In genomic region chr19:58561373-58562125, GRCh38 we compare ENCODE assay signal across 11 cellular contexts. TPM values are rescaled to one million over a fixed set of nuclear protein-coding genes. Genes with fewer than 3 reads are reported as not detected.
A peak's percentile ranks its signal among the peaks of the same experiment; 100 is the strongest.
DNase-seq lines count a peak whose midpoint lies in the region; ATAC-seq and TF ChIP-seq lines count a peak whose summit lies in the region.
"Had no signal": no experiment of that assay in that cellular context is flagged by ENCODE, and none has a peak within 500 bp of the region (broad histone marks: within the 10 kb centered on the region; RNA-seq: fewer than 3 reads in every experiment).

No MANE protein-coding gene starts in this region.

- intact Hi-C loops in dorsolateral prefrontal cortex (cut with DNase I): no loop called here

- peaks cover 0 to 24% (median 0%) of the 10 kb centered on the region in 11 experiments; a peak in 8 of 22 replicates for H3K27me3 ChIP-seq in BLaER1 treated with 17β-estradiol and CSF1 and Interleukin-3, amounts not matched to agents 10 nM and 100 nM
- H3K27me3 ChIP-seq in dorsolateral prefrontal cortex: no peaks in the 10 kb centered on the region
- H3K27me3 ChIP-seq: right atrium auricular region had no signal

- H3K9me3 Mint-ChIP-seq in nephron progenitor cell: no peaks in the 10 kb centered on the region

- H3K9ac ChIP-seq in BLaER1 treated with 17β-estradiol and CSF1 and Interleukin-3, amounts not matched to agents 10 nM and 100 nM: peak overlapping the region in 6 of 11 experiments; percentile 35 to 75 (median 66); a peak in 9 of 22 replicates

- H4K20me1 ChIP-seq in BLaER1 treated with 17β-estradiol and CSF1 and Interleukin-3, amounts not matched to agents 10 nM and 100 nM: peaks cover 0 to 20% (median 12%) of the 10 kb centered on the region in 11 experiments; a peak in 12 of 22 replicates

- peak overlapping the region; percentile 25 for H3K4me3 Mint-ChIP-seq in nephron progenitor cell

- H3K27ac Mint-ChIP-seq in nephron progenitor cell: peak overlapping the region; percentile 87

- no peak for TF ChIP-seq CTCF in LNCaP clone FGC (IDR thresholded peaks at IDR 0.05; ENCODE audit: control insufficient read depth, extremely low read depth, insufficient read depth)
- no peak for TF ChIP-seq CTCF in dorsolateral prefrontal cortex (IDR thresholded peaks at IDR 0.05 in 54 of 56, conservative IDR thresholded peaks at IDR 0.05 in 2 of 56; ENCODE audit: low read depth in 1 of 56, partially characterized antibody in 56 of 56)
- no peak for TF ChIP-seq CTCF in nephron progenitor cell (IDR thresholded peaks at IDR 0.05)

- no peaks in the 10 kb centered on the region for H3K9me3 ChIP-seq in BLaER1 treated with 17β-estradiol and CSF1 and Interleukin-3, amounts not matched to agents 10 nM and 100 nM (replicated peaks in 1 of 11)
- H3K9me3 ChIP-seq: right atrium auricular region had no signal

- peaks cover 59 to 71% (median 64%) of the 10 kb centered on the region in 10 experiments for H3K4me1 ChIP-seq in BLaER1 treated with 17β-estradiol and CSF1 and Interleukin-3, amounts not matched to agents 10 nM and 100 nM

- peak overlapping the region; percentile 89 to 100 (median 98) for H3K4me2 ChIP-seq in BLaER1 treated with 17β-estradiol and CSF1 and Interleukin-3, amounts not matched to agents 10 nM and 100 nM

- H3K36me3 Mint-ChIP-seq in nephron progenitor cell (ENCODE audit: low read depth): peaks cover 17% of the 10 kb centered on the region

- H3K27ac ChIP-seq in BLaER1 treated with 17β-estradiol and CSF1 and Interleukin-3, amounts not matched to agents 10 nM and 100 nM: peak overlapping the region in 6 of 11 experiments; percentile 38 to 99 (median 98); a peak in 9 of 22 replicates
- peak overlapping the region in 54 of 59 donors; percentile 3 to 96 (median 81) for H3K27ac ChIP-seq in dorsolateral prefrontal cortex

- peaks cover 50% of the 10 kb centered on the region for H3K4me1 Mint-ChIP-seq in nephron progenitor cell

- DNase-seq in LNCaP clone FGC (ENCODE audit: low read depth) (no peak), dorsolateral prefrontal cortex (peak in 1 of 10 donors; percentile 44), nephron progenitor cell (no peak), NCI-H1092 treated with DMSO at 0.1 percent for 48 hours (lab: John Stamatoyannopoulos, UW) (no peak), NCI-H446 treated with DMSO at 0.1 percent for 48 hours (lab: John Stamatoyannopoulos, UW) (no peak), dermis blood vessel endothelial cell (no peak)
- DNase-seq: activated CD4-positive, alpha-beta T cell treated with anti-CD3 and anti-CD28 coated beads, Interleukin-2, amount 50 U/mL, for 1 hour; DMS53 had no signal

- H3K36me3 ChIP-seq in BLaER1 treated with 17β-estradiol and CSF1 and Interleukin-3, amounts not matched to agents 10 nM and 100 nM: peaks cover 6 to 14% (median 10%) of the 10 kb centered on the region in 11 experiments

- no peak for ATAC-seq in HG03108 (IDR thresholded peaks at IDR 0.05; ENCODE audit: unreplicated experiment)

- peak overlapping the region in 4 of 10 experiments; percentile 44 to 58 (median 54); a peak in 3 of 20 replicates for H3K4me3 ChIP-seq in BLaER1 treated with 17β-estradiol and CSF1 and Interleukin-3, amounts not matched to agents 10 nM and 100 nM
- H3K4me3 ChIP-seq in LNCaP clone FGC (ENCODE audit: low read depth, low read length): peak overlapping the region; percentile 52
- H3K4me3 ChIP-seq in dorsolateral prefrontal cortex: peak overlapping the region in 57 of 59 donors; percentile 15 to 69 (median 55)

- peaks cover 5% of the 10 kb centered on the region for H3K27me3 Mint-ChIP-seq in nephron progenitor cell (ENCODE audit: low read depth, poor library complexity)

RNA-seq across cellular contexts. Expression of gene UBE2M, which starts 3.1 kb away (rescaled TPM):
- 100 to 1,000 TPM in 116 of 120 experiments, 10 to 100 TPM in 4; 77.3 to 195 (median 134) TPM for total RNA-seq in dorsolateral prefrontal cortex
- total RNA-seq in dermis blood vessel endothelial cell: 58.9 and 67.6 TPM in 2 replicates

RNA-seq across cellular contexts. Expression of gene CHMP2A, which starts 6.6 kb away (rescaled TPM):
- total RNA-seq in dorsolateral prefrontal cortex (100 to 1,000 TPM in 58 of 120 experiments, 10 to 100 TPM in 62; 72.8 to 126 (median 99.8) TPM), dermis blood vessel endothelial cell (84.6 and 107 TPM in 2 replicates)

RNA-seq across cellular contexts. Expression of gene MZF1, which starts 11.6 kb away (rescaled TPM):
- total RNA-seq in dorsolateral prefrontal cortex (10 to 100 TPM; 26.3 to 56.0 (median 39.2) TPM), dermis blood vessel endothelial cell (14.5 and 15.8 TPM in 2 replicates)

RNA-seq across cellular contexts. Expression of gene TRIM28, which starts 17.7 kb away (rescaled TPM):
- 100 to 1,000 TPM; 130 to 228 (median 176) TPM for total RNA-seq in dorsolateral prefrontal cortex
- 259 and 492 TPM in 2 replicates for total RNA-seq in dermis blood vessel endothelial cell

RNA-seq across cellular contexts. Expression of gene ZBTB45, which starts 41.9 kb away (rescaled TPM):
- total RNA-seq in dorsolateral prefrontal cortex (10 to 100 TPM; 13.0 to 30.6 (median 19.7) TPM), dermis blood vessel endothelial cell (6.1 and 9.3 TPM in 2 replicates)
